2 cellular contexts compared by ENCODE assay signal in genomic region chr2:73295751-73296400, GRCh38.
A peak's percentile ranks its signal among the peaks of the same experiment; 100 is the strongest.
TF ChIP-seq lines count a peak whose summit lies in the region.

No MANE protein-coding gene starts in this region.

TF ChIP-seq in HCT116, 20 proteins besides CTCF, POLR2A, EP300 and RAD21:
- TF ChIP-seq FOSL1 (IDR thresholded peaks at IDR 0.05; ENCODE audit: low read depth) (0 out of 2 replicates have a peak, but pooled peaks have one; percentile 7), EZH2phosphoT487 (IDR thresholded peaks at IDR 0.05; ENCODE audit: borderline replicate concordance) (no peak), CEBPB (IDR thresholded peaks at IDR 0.05; ENCODE audit: low read depth) (no peak), JUND (IDR thresholded peaks at IDR 0.05) (no peak), ELF1 (IDR thresholded peaks at IDR 0.05; ENCODE audit: borderline replicate concordance, low read depth) (no peak), POLR2AphosphoS5 (IDR thresholded peaks at IDR 0.05; ENCODE audit: low read depth, low read length) (no peak)

TF ChIP-seq in HepG2, 621 proteins besides CTCF, POLR2A, EP300 and RAD21:
- TF ChIP-seq ZNF567 (CRISPR knock-in tag; IDR thresholded peaks at IDR 0.05; ENCODE audit: borderline replicate concordance): no peak
- TF ChIP-seq ZFP1 (CRISPR knock-in tag; IDR thresholded peaks at IDR 0.05): no peak
- TF ChIP-seq IKZF5 (CRISPR knock-in tag; IDR thresholded peaks at IDR 0.05): no peak
- no peak for TF ChIP-seq FOXJ3 (CRISPR knock-in tag; IDR thresholded peaks at IDR 0.05; ENCODE audit: borderline replicate concordance)
- TF ChIP-seq E2F2 (CRISPR knock-in tag; IDR thresholded peaks at IDR 0.05; ENCODE audit: borderline replicate concordance): no peak
- TF ChIP-seq TCF7L2 (IDR thresholded peaks at IDR 0.05; ENCODE audit: low read depth, low read length): no peak
- TF ChIP-seq SRY (CRISPR knock-in tag; IDR thresholded peaks at IDR 0.05): no peak
- TF ChIP-seq PPARG (CRISPR knock-in tag; conservative IDR thresholded peaks at IDR 0.05): no peak
- no peak for TF ChIP-seq ISX (CRISPR knock-in tag; conservative IDR thresholded peaks at IDR 0.05)
- TF ChIP-seq MAZ (IDR thresholded peaks at IDR 0.05; ENCODE audit: borderline replicate concordance, low read depth, low read length): no peak
- no peak for TF ChIP-seq MAZ (CRISPR knock-in tag; IDR thresholded peaks at IDR 0.05; ENCODE audit: low read depth)
- TF ChIP-seq ZNF484 (CRISPR knock-in tag; IDR thresholded peaks at IDR 0.05; ENCODE audit: borderline replicate concordance, low read depth): no peak
- TF ChIP-seq CERS6 (CRISPR knock-in tag; IDR thresholded peaks at IDR 0.05): no peak
- no peak for TF ChIP-seq FOXM1 (CRISPR knock-in tag; IDR thresholded peaks at IDR 0.05)
- TF ChIP-seq GFI1 (CRISPR knock-in tag; IDR thresholded peaks at IDR 0.05; ENCODE audit: borderline replicate concordance): no peak
- TF ChIP-seq NAIF1 (CRISPR knock-in tag; IDR thresholded peaks at IDR 0.05; ENCODE audit: borderline replicate concordance): no peak
